1 cellular context compared by ENCODE assay signal in the genomic region with DNA sequence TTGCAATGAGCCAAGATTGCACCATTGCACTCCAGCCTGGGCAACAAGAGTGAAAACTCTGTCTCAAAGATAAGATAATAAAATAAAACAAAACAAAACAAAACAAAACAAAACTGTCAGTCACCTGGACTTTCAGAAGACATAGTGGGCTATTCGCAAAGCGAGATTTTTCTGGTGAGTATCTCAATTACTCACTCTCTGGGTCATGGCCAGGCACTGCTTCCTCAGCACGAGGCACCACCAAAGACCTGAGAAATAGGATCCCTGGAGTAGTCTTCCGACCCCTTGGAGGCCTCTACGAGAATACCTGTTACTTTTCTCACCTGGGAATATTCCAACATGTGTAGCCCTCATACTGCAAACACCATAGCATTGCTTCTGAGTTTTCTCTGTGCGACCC.
TF ChIP-seq lines count a peak whose summit lies in the region.

No MANE protein-coding gene starts in this region.

TF ChIP-seq in IMR-90, 13 proteins besides CTCF, POLR2A, EP300 and RAD21:
- TF ChIP-seq RCOR1 (IDR thresholded peaks at IDR 0.05; ENCODE audit: insufficient replicate concordance, low read length) (no peak), BHLHE40 (IDR thresholded peaks at IDR 0.05; ENCODE audit: low read depth, low read length) (no peak), SMC3 (IDR thresholded peaks at IDR 0.05; ENCODE audit: low read depth, low read length) (no peak), MAFK (IDR thresholded peaks at IDR 0.05; ENCODE audit: low read depth, low read length) (no peak), CHD1 (IDR thresholded peaks at IDR 0.05; ENCODE audit: low read depth, low read length) (no peak), MAZ (IDR thresholded peaks at IDR 0.05; ENCODE audit: borderline replicate concordance, low read depth, low read length) (no peak), CEBPB (IDR thresholded peaks at IDR 0.05; ENCODE audit: low read depth, low read length) (no peak), NFE2L2 (IDR thresholded peaks at IDR 0.05; ENCODE audit: low read depth, low read length) (no peak), RFX5 (IDR thresholded peaks at IDR 0.05; ENCODE audit: low read depth, low read length) (no peak), FOS (IDR thresholded peaks at IDR 0.05; ENCODE audit: low read depth, low read length) (no peak), MXI1 (IDR thresholded peaks at IDR 0.05; ENCODE audit: borderline replicate concordance, low read depth, low read length) (no peak)
- TF ChIP-seq, protein P1, sequence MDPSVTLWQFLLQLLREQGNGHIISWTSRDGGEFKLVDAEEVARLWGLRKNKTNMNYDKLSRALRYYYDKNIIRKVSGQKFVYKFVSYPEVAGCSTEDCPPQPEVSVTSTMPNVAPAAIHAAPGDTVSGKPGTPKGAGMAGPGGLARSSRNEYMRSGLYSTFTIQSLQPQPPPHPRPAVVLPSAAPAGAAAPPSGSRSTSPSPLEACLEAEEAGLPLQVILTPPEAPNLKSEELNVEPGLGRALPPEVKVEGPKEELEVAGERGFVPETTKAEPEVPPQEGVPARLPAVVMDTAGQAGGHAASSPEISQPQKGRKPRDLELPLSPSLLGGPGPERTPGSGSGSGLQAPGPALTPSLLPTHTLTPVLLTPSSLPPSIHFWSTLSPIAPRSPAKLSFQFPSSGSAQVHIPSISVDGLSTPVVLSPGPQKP (IDR thresholded peaks at IDR 0.05; ENCODE audit: borderline replicate concordance, low read depth, low read length), result no peak
- TF ChIP-seq, protein P2, sequence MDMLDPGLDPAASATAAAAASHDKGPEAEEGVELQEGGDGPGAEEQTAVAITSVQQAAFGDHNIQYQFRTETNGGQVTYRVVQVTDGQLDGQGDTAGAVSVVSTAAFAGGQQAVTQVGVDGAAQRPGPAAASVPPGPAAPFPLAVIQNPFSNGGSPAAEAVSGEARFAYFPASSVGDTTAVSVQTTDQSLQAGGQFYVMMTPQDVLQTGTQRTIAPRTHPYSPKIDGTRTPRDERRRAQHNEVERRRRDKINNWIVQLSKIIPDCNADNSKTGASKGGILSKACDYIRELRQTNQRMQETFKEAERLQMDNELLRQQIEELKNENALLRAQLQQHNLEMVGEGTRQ (IDR thresholded peaks at IDR 0.05; ENCODE audit: low read depth, low read length), result no peak
